ENCODE assay signal across 19 cellular contexts in genomic region chr1:67861856-67862516, GRCh38.
"Had no signal": no experiment of that assay in that cellular context is flagged by ENCODE, and none has a peak within 500 bp of the region (broad histone marks: within the 10 kb centered on the region; RNA-seq: fewer than 3 reads in every experiment).

No MANE protein-coding gene starts in this region.

- ATAC-seq: left colon; sciatic nerve; stimulated activated memory B cell treated with anti-CD40 and anti-IgM and Interleukin-4, amounts not matched to agents 10 μg/mL and 1 μg/mL and 100 μg/mL, for 72 hours had no signal

- H3K4me3 ChIP-seq: heart left ventricle, lung, spleen, tibial artery, upper lobe of left lung, uterus had no signal

- DNase-seq: dermis blood vessel endothelial cell; endodermal cell; heart left ventricle; hippocampal formation; left colon; left ventricle myocardium superior; mesendoderm; naive B cell; occipital lobe; spleen; stimulated activated CD4-positive, alpha-beta T cell treated with anti-CD3 and anti-CD28 coated beads, Interleukin-15, amount 100 ng/mL, for 24 hours; stimulated activated CD4-positive, alpha-beta T cell treated with anti-CD3 and anti-CD28 coated beads, Interleukin-1b, Interleukin-23, amount 100 ng/mL, for 48 hours; stimulated activated CD4-positive, alpha-beta T cell treated with anti-CD3 and anti-CD28 coated beads, Interleukin-4, amount 100 ng/mL, for 24 hours; tibial artery; upper lobe of left lung; uterus had no signal
